Comparison of ENCODE assay signal across 18 cellular contexts in genomic region chr17:7224661-7225111, GRCh38. TPM values are rescaled to one million over a fixed set of nuclear protein-coding genes. Genes with fewer than 3 reads are reported as not detected.
DNase-seq lines count a peak whose midpoint lies in the region; ATAC-seq and TF ChIP-seq lines count a peak whose summit lies in the region.
"Had no signal": no experiment of that assay in that cellular context is flagged by ENCODE, and none has a peak within 500 bp of the region (broad histone marks: within the 10 kb centered on the region; RNA-seq: fewer than 3 reads in every experiment).

No MANE protein-coding gene starts in this region.

- DNase-seq in body of pancreas = peak in 2 of 4 donors; percentile 26 to 49
- DNase-seq in osteocyte (ENCODE audit: extremely low spot score, unreplicated experiment) = no peak
- no peak for DNase-seq in activated naive CD4-positive, alpha-beta T cell (lab: John Stamatoyannopoulos, UW)
- DNase-seq: activated CD4-positive, alpha-beta T cell treated with anti-CD3 and anti-CD28 coated beads, Interleukin-2, amount 50 U/mL, for 1 hour; activated gamma-delta T cell treated with Interleukin-2 at 50 U/mL for 16 hours; foreskin keratinocyte; hypothalamus; kidney glomerular epithelial cell; midbrain; MV-4-11; NCI-H187; NCI-H226; stimulated activated CD4-positive, alpha-beta T cell treated with anti-CD3 and anti-CD28 coated beads, Interleukin-12 subunit alpha, Interleukin-12 subunit beta, amount 100 ng/mL, for 4 hours had no signal

- H3K27ac Mint-ChIP-seq in osteocyte (ENCODE audit: unreplicated experiment) = peak overlapping the region; percentile 38
- H3K27ac Mint-ChIP-seq: B cell, neural progenitor cell had no signal

- POLR2A ChIA-PET in HEK293 (lab: Yijun Ruan, JAX) = interaction anchor here (0.5 to 9.8 kb wide), 4 partner anchors 12 to 37 kb away, joined by 3 to 284 read pairs (median 3); partner anchors contain the start of genes DVL2, GABARAP and PHF23

- whole genome bisulfite sequencing in body of pancreas, 2 donors = 66 to 81% methylated on average over 3 to 15 of the region's 15 CpGs

- H3K4me3 Mint-ChIP-seq in osteocyte (ENCODE audit: unreplicated experiment) = no peak overlapping the region
- H3K4me3 Mint-ChIP-seq: B cell, neural progenitor cell had no signal

- no peaks in the 10 kb centered on the region for H3K27me3 ChIP-seq in body of pancreas
- H3K27me3 ChIP-seq: foreskin keratinocyte, neural progenitor cell had no signal

- intact Hi-C loops in body of pancreas (cut with DNase I) = no loop called here

- H3K4me1 ChIP-seq in HEK293 (ENCODE audit: control insufficient read depth, insufficient read depth, low read length) (no peaks in the 10 kb centered on the region), body of pancreas (peaks cover 40% of the 10 kb centered on the region)

- no peak overlapping the region for H3K4me3 ChIP-seq in HEK293 (ENCODE audit: low read depth, low read length)
- H3K4me3 ChIP-seq in body of pancreas = no peak overlapping the region
- H3K4me3 ChIP-seq: neural progenitor cell had no signal

- H3K9me3 Mint-ChIP-seq in osteocyte (ENCODE audit: unreplicated experiment) = no peaks in the 10 kb centered on the region
- H3K9me3 Mint-ChIP-seq: neural progenitor cell had no signal

- no peaks in the 10 kb centered on the region for H3K9me3 ChIP-seq in HEK293 (ENCODE audit: control insufficient read depth, insufficient read depth, low read depth, low read length)
- H3K9me3 ChIP-seq in body of pancreas = no peaks in the 10 kb centered on the region

- ATAC-seq in body of pancreas = no peak
- no peak for ATAC-seq in HG03565 (IDR thresholded peaks at IDR 0.05; ENCODE audit: unreplicated experiment)
- ATAC-seq: foreskin keratinocyte had no signal

- TF ChIP-seq CTCF in HEK293 (tag by site-specific recombination; IDR thresholded peaks at IDR 0.05) (no peak), body of pancreas (IDR thresholded peaks at IDR 0.05) (no peak), osteocyte (IDR thresholded peaks at IDR 0.05) (no peak)

- H3K4me1 Mint-ChIP-seq in osteocyte (ENCODE audit: unreplicated experiment) = peaks cover 28% of the 10 kb centered on the region

- peaks cover 33% of the 10 kb centered on the region for H3K36me3 Mint-ChIP-seq in osteocyte (ENCODE audit: unreplicated experiment)

- H3K36me3 ChIP-seq in HEK293 (ENCODE audit: control insufficient read depth in 2 of 2, insufficient read depth in 1 of 2, low read length in 2 of 2) (peaks cover 26 to 87% of the 10 kb centered on the region in 2 experiments), body of pancreas (replicated peaks in 1 of 2; ENCODE audit: insufficient read depth in 1 of 2, low read depth in 2 of 2) (peaks cover 0 to 26% of the 10 kb centered on the region in 2 donors)
- H3K36me3 ChIP-seq: neural progenitor cell had no signal

- 0 out of 2 replicates have a peak overlapping the region, but pooled peaks have one; percentile 11 for H3K27ac ChIP-seq in HEK293 (ENCODE audit: extremely low read depth, low read depth, low read length)
- H3K27ac ChIP-seq in body of pancreas = peak overlapping the region; percentile 25 to 52 (median 34)
- H3K27ac ChIP-seq: foreskin keratinocyte, HL-60 had no signal

- H3K27me3 Mint-ChIP-seq in osteocyte (ENCODE audit: unreplicated experiment) = no peaks in the 10 kb centered on the region
- H3K27me3 Mint-ChIP-seq: B cell had no signal

- TF ChIP-seq POLR2A in body of pancreas (IDR thresholded peaks at IDR 0.05) = no peak

- CTCF ChIA-PET in HEK293 (lab: Yijun Ruan, JAX) = no interaction called here

TF ChIP-seq in HEK293, 187 proteins besides CTCF, POLR2A, EP300 and RAD21:
- no peak for TF ChIP-seq ZNF354C (tag by site-specific recombination; IDR thresholded peaks at IDR 0.05; ENCODE audit: borderline replicate concordance, low read depth)
- no peak for TF ChIP-seq ZNF202 (tag by site-specific recombination; IDR thresholded peaks at IDR 0.05; ENCODE audit: borderline replicate concordance)
- no peak for TF ChIP-seq ZNF335 (tag by site-specific recombination; conservative IDR thresholded peaks at IDR 0.05)
- TF ChIP-seq ZNF132 (tag by site-specific recombination; IDR thresholded peaks at IDR 0.05; ENCODE audit: borderline replicate concordance) = no peak
- no peak for TF ChIP-seq SP3 (tag by site-specific recombination; IDR thresholded peaks at IDR 0.05)
- TF ChIP-seq ZNF114 (tag by site-specific recombination; IDR thresholded peaks at IDR 0.05) = no peak
- TF ChIP-seq ZNF2 (tag by site-specific recombination; IDR thresholded peaks at IDR 0.05) = no peak
- TF ChIP-seq ZNF561 (tag by site-specific recombination; IDR thresholded peaks at IDR 0.05; ENCODE audit: borderline replicate concordance) = no peak
- no peak for TF ChIP-seq ZNF629 (tag by site-specific recombination; IDR thresholded peaks at IDR 0.05)
- TF ChIP-seq, protein P1, sequence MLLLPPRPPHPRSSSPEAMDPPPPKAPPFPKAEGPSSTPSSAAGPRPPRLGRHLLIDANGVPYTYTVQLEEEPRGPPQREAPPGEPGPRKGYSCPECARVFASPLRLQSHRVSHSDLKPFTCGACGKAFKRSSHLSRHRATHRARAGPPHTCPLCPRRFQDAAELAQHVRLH (tag by site-specific recombination; IDR thresholded peaks at IDR 0.05) = no peak
- TF ChIP-seq ZNF785 (tag by site-specific recombination; IDR thresholded peaks at IDR 0.05) = no peak
- TF ChIP-seq ZNF514 (tag by site-specific recombination; IDR thresholded peaks at IDR 0.05) = no peak
- TF ChIP-seq GLIS1 (tag by site-specific recombination; IDR thresholded peaks at IDR 0.05) = no peak
- TF ChIP-seq, protein P2, sequence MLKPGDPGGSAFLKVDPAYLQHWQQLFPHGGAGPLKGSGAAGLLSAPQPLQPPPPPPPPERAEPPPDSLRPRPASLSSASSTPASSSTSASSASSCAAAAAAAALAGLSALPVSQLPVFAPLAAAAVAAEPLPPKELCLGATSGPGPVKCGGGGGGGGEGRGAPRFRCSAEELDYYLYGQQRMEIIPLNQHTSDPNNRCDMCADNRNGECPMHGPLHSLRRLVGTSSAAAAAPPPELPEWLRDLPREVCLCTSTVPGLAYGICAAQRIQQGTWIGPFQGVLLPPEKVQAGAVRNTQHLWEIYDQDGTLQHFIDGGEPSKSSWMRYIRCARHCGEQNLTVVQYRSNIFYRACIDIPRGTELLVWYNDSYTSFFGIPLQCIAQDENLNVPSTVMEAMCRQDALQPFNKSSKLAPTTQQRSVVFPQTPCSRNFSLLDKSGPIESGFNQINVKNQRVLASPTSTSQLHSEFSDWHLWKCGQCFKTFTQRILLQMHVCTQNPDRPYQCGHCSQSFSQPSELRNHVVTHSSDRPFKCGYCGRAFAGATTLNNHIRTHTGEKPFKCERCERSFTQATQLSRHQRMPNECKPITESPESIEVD (tag by site-specific recombination; IDR thresholded peaks at IDR 0.05) = no peak
- no peak for TF ChIP-seq SCRT2 (tag by site-specific recombination; IDR thresholded peaks at IDR 0.05)
- no peak for TF ChIP-seq ZNF529 (tag by site-specific recombination; IDR thresholded peaks at IDR 0.05; ENCODE audit: insufficient replicate concordance)
- no peak for TF ChIP-seq ZNF10 (tag by site-specific recombination; IDR thresholded peaks at IDR 0.05)
- TF ChIP-seq ZNF280D (tag by site-specific recombination; IDR thresholded peaks at IDR 0.05) = no peak
- TF ChIP-seq ZNF223 (tag by site-specific recombination; IDR thresholded peaks at IDR 0.05) = no peak
- no peak for TF ChIP-seq GFI1B (tag by site-specific recombination; IDR thresholded peaks at IDR 0.05)

RNA-seq across cellular contexts. Expression of gene ACADVL, which starts 4.9 kb away (rescaled TPM):
- total RNA-seq in body of pancreas (1,000 to 10,000 TPM in 1 of 2 donors, 100 to 1,000 TPM in 1; 887 to 1,901 TPM), osteocyte (302 and 354 TPM in 2 replicates)

RNA-seq across cellular contexts. Expression of gene DLG4, which starts 5.0 kb away (rescaled TPM):
- total RNA-seq in body of pancreas = 1 to 10 TPM; 3.6 to 9.3 TPM
- 32.6 and 38.5 TPM in 2 replicates for total RNA-seq in osteocyte

RNA-seq across cellular contexts. Expression of gene DVL2, which starts 9.6 kb away (rescaled TPM):
- 10 to 100 TPM; 19.5 to 41.5 TPM for total RNA-seq in body of pancreas
- total RNA-seq in osteocyte = 87.7 and 99.7 TPM in 2 replicates

RNA-seq across cellular contexts. Expression of gene PHF23, which starts 14.6 kb away (rescaled TPM):
- total RNA-seq in body of pancreas (10 to 100 TPM; 11.9 to 15.8 TPM), osteocyte (51.6 and 54.7 TPM in 2 replicates)

RNA-seq across cellular contexts. Expression of gene GABARAP, which starts 17.6 kb away (rescaled TPM):
- 100 to 1,000 TPM; 145 to 482 TPM for total RNA-seq in body of pancreas
- 642 TPM in 2 replicates for total RNA-seq in osteocyte
